9 cellular contexts compared by ENCODE assay signal in genomic region chr9:134134949-134135342, GRCh38. TPM values are rescaled to one million over a fixed set of nuclear protein-coding genes. Genes with fewer than 3 reads are reported as not detected.
DNase-seq lines count a peak whose midpoint lies in the region; ATAC-seq, FAIRE-seq and TF ChIP-seq lines count a peak whose summit lies in the region.
"Had no signal": no experiment of that assay in that cellular context is flagged by ENCODE, and none has a peak within 500 bp of the region (broad histone marks: within the 10 kb centered on the region; RNA-seq: fewer than 3 reads in every experiment).

No MANE protein-coding gene starts in this region.

- peak in 1 of 2 experiments; percentile 58 for DNase-seq in A549 (ENCODE audit: low read depth in 1 of 2, low spot score in 1 of 2)
- peak; percentile 23 for DNase-seq in SW480 (ENCODE audit: low spot score)
- peak in 1 of 2 donors; percentile 30 for DNase-seq in foreskin keratinocyte
- DNase-seq in skeletal muscle cell (ENCODE audit: low read depth) = no peak
- no peak for DNase-seq in NCI-H2227 (lab: John Stamatoyannopoulos, UW; ENCODE audit: unreplicated experiment)
- no peak for DNase-seq in NCI-H2107 treated with DMSO at 0.1 percent for 48 hours (lab: John Stamatoyannopoulos, UW; ENCODE audit: unreplicated experiment)

- CTCF ChIA-PET in A549 (lab: Yijun Ruan, JAX) = interaction anchor here (0.5 to 1.4 kb wide), 4 partner anchors 13 to 66 kb away, joined by 3 read pairs; no protein-coding TSS in a partner anchor

- POLR2A ChIA-PET in A549 (lab: Yijun Ruan, JAX) = no interaction called here

- no peaks in the 10 kb centered on the region for H3K27me3 ChIP-seq in foreskin keratinocyte

- TF ChIP-seq EP300 in A549 (IDR thresholded peaks at IDR 0.05) = no peak

- H3K9me3 ChIP-seq in A549 = no peaks in the 10 kb centered on the region

- peak overlapping the region; percentile 93 for H3K4me2 ChIP-seq in A549

- no peak for FAIRE-seq in A549 (lab: Jason Lieb, UNC)

- ATAC-seq in A549 = peak; percentile 42 to 52
- ATAC-seq in GM18907 (IDR thresholded peaks at IDR 0.05; ENCODE audit: unreplicated experiment) = peak; percentile 10
- ATAC-seq in foreskin keratinocyte = peak; percentile 1
- no peak for ATAC-seq in HG02678 (IDR thresholded peaks at IDR 0.05; ENCODE audit: unreplicated experiment)

- H3K27ac ChIP-seq in A549 (peak overlapping the region; percentile 94 to 97), foreskin keratinocyte (peak overlapping the region; percentile 42)

- 53% methylated on average over 3 of the region's 7 CpGs for WGBS in A549 (ENCODE audit: missing lambda C conversion rate)

- TF ChIP-seq CTCF in A549 (IDR thresholded peaks at IDR 0.05) = no peak
- no peak for TF ChIP-seq CTCF in foreskin keratinocyte (conservative IDR thresholded peaks at IDR 0.05)

- H3K4me3 ChIP-seq in A549 (peak overlapping the region; percentile 86), skeletal muscle cell (ENCODE audit: low read depth, low read length) (peak overlapping the region; percentile 92)

- no peak for TF ChIP-seq POLR2A in A549 (IDR thresholded peaks at IDR 0.05; ENCODE audit: low read length)

- TF ChIP-seq RAD21 in A549 (conservative IDR thresholded peaks at IDR 0.05 in 1 of 2, IDR thresholded peaks at IDR 0.05 in 1 of 2) = no peak

- peaks cover 38% of the 10 kb centered on the region for H3K4me1 ChIP-seq in A549
- peaks cover 23% of the 10 kb centered on the region for H3K4me1 ChIP-seq in foreskin keratinocyte

TF ChIP-seq in A549, 52 proteins besides CTCF, POLR2A, EP300 and RAD21:
- no peak for TF ChIP-seq GATA3 (IDR thresholded peaks at IDR 0.05; ENCODE audit: borderline replicate concordance)
- no peak for TF ChIP-seq HMGXB4 (CRISPR knock-in tag; IDR thresholded peaks at IDR 0.05; ENCODE audit: borderline replicate concordance)
- TF ChIP-seq HOXB13 (CRISPR knock-in tag; IDR thresholded peaks at IDR 0.05; ENCODE audit: low read depth) = no peak
- no peak for TF ChIP-seq HDAC2 (IDR thresholded peaks at IDR 0.05)
- no peak for TF ChIP-seq NPAS2 (CRISPR knock-in tag; IDR thresholded peaks at IDR 0.05; ENCODE audit: borderline replicate concordance)
- no peak for TF ChIP-seq FOXS1 (CRISPR knock-in tag; IDR thresholded peaks at IDR 0.05)
- TF ChIP-seq USF2 (IDR thresholded peaks at IDR 0.05) = no peak
- TF ChIP-seq JUNB (IDR thresholded peaks at IDR 0.05) = no peak
- no peak for TF ChIP-seq KDM1A (IDR thresholded peaks at IDR 0.05; ENCODE audit: low read depth)
- no peak for TF ChIP-seq EHMT2 (IDR thresholded peaks at IDR 0.05; ENCODE audit: low read depth)
- no peak for TF ChIP-seq NR3C1 (IDR thresholded peaks at IDR 0.05)
- TF ChIP-seq ZNF302 (CRISPR knock-in tag; IDR thresholded peaks at IDR 0.05) = no peak
- no peak for TF ChIP-seq RARB (CRISPR knock-in tag; IDR thresholded peaks at IDR 0.05)
- no peak for TF ChIP-seq E2F6 (IDR thresholded peaks at IDR 0.05; ENCODE audit: borderline replicate concordance, low read depth)
- no peak for TF ChIP-seq HOXA7 (CRISPR knock-in tag; IDR thresholded peaks at IDR 0.05)
- TF ChIP-seq, protein P1, sequence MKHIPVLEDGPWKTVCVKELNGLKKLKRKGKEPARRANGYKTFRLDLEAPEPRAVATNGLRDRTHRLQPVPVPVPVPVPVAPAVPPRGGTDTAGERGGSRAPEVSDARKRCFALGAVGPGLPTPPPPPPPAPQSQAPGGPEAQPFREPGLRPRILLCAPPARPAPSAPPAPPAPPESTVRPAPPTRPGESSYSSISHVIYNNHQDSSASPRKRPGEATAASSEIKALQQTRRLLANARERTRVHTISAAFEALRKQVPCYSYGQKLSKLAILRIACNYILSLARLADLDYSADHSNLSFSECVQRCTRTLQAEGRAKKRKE (CRISPR knock-in tag; IDR thresholded peaks at IDR 0.05; ENCODE audit: low read depth) = no peak
- TF ChIP-seq REST (IDR thresholded peaks at IDR 0.05) = no peak

RNA-seq across cellular contexts. Expression of gene WDR5, which starts 0.9 kb away (rescaled TPM):
- polyA plus RNA-seq in A549 (2011; rRNA removed) = 36.8 and 37.9 TPM in 2 replicates
- 47.4 and 56.6 TPM in 2 replicates for polyA plus RNA-seq in A549 (2012; cell fraction: cytosol; rRNA removed)
- 85.1 and 95.2 TPM in 2 replicates for polyA plus RNA-seq in A549 (2012; cell fraction: nucleus; rRNA removed)
- 44.3 to 48.7 TPM (median 46.0 TPM) in 3 replicates for polyA plus RNA-seq in A549 (2017; fragmentation: RNase III; extraction: RNeasy Plus Mini Kit Qiagen cat#74134 plus additional on column Dnase treatment)
- polyA minus RNA-seq in A549 (2011; rRNA and poly(A)+ RNA removed) = 22.7 and 29.4 TPM in 2 replicates
- 46.0 and 53.1 TPM in 2 replicates for total RNA-seq in foreskin keratinocyte
- polyA plus RNA-seq in foreskin keratinocyte = 38.5 and 47.0 TPM in 2 replicates

RNA-seq across cellular contexts. Expression of gene RNU6ATAC, which starts 29.4 kb away (rescaled TPM):
- polyA plus RNA-seq in A549 (2011; rRNA removed) (not detected in 2 replicates), A549 (2017; fragmentation: RNase III; extraction: RNeasy Plus Mini Kit Qiagen cat#74134 plus additional on column Dnase treatment) (not detected in 3 replicates), foreskin keratinocyte (not detected in 2 replicates)
- polyA plus RNA-seq in A549 (2012; cell fraction: cytosol; rRNA removed) = not detected in 2 replicates
- polyA plus RNA-seq in A549 (2012; cell fraction: nucleus; rRNA removed) = not detected in 2 replicates
- under 0.01 TPM in 2 replicates for polyA minus RNA-seq in A549 (2011; rRNA and poly(A)+ RNA removed)
- not detected in 2 replicates for total RNA-seq in foreskin keratinocyte
- total RNA-seq: myocyte had no signal
